In genomic region chr12:108724054-108724889, GRCh38 we compare ENCODE assay signal across 8 cellular contexts. TPM values are rescaled to one million over a fixed set of nuclear protein-coding genes. Genes with fewer than 3 reads are reported as not detected.
DNase-seq lines count a peak whose midpoint lies in the region; ATAC-seq and TF ChIP-seq lines count a peak whose summit lies in the region.

No MANE protein-coding gene starts in this region.

- H3K27me3 ChIP-seq in ACC112 (ENCODE audit: insufficient read depth, low read length) (no peaks in the 10 kb centered on the region), adrenal gland (no peaks in the 10 kb centered on the region), lower lobe of right lung (ENCODE audit: low read depth) (no peaks in the 10 kb centered on the region)

- no peak overlapping the region for H2AFZ ChIP-seq in ACC112 (ENCODE audit: low read length, unreplicated experiment)

- intact Hi-C loops in adrenal gland (cut with DNase I) (no loop called here), lower lobe of right lung (cut with DNase I) (no loop called here)

- H3K27ac Mint-ChIP-seq in IgD-negative memory B cell, result peak overlapping the region; percentile 26 to 67 (median 32)

- peak in 3 of 7 donors; percentile 25 to 42 (median 39) for DNase-seq in adrenal gland
- no peak for DNase-seq in lower lobe of right lung
- no peak for DNase-seq in HPDE6-E6E7 (ENCODE audit: extremely low spot score)

- TF ChIP-seq CTCF in adrenal gland (IDR thresholded peaks at IDR 0.05) (no peak), lower lobe of right lung (IDR thresholded peaks at IDR 0.05) (no peak)

- no peaks in the 10 kb centered on the region for H3K27me3 Mint-ChIP-seq in IgD-negative memory B cell

- ATAC-seq in lower lobe of right lung (peak; percentile 70 to 81), GM21360 (IDR thresholded peaks at IDR 0.05; ENCODE audit: unreplicated experiment) (no peak), GM18873 (IDR thresholded peaks at IDR 0.05; ENCODE audit: low FRiP score, unreplicated experiment) (no peak), HG03159 (IDR thresholded peaks at IDR 0.05; ENCODE audit: unreplicated experiment) (no peak)

- H3K27ac ChIP-seq in ACC112 (ENCODE audit: low read depth, low read length) (peak overlapping the region; percentile 98), adrenal gland (peak overlapping the region in 3 of 5 donors; percentile 34 to 69 (median 66)), lower lobe of right lung (peak overlapping the region; percentile 72)

- 57 to 78% (median 68%) methylated on average over 3 of the region's 3 CpGs for WGBS in adrenal gland, 4 donors

- H3K4me1 Mint-ChIP-seq in IgD-negative memory B cell, result peaks cover 45 to 59% (median 48%) of the 10 kb centered on the region in 3 donors

- H3K79me2 ChIP-seq in ACC112 (ENCODE audit: control insufficient read depth, insufficient read depth, low read length, unreplicated experiment), result peaks cover 96% of the 10 kb centered on the region

- H3K4me3 Mint-ChIP-seq in IgD-negative memory B cell, result peak overlapping the region in 1 of 4 donors; percentile 34

- no peaks in the 10 kb centered on the region for H3K9me3 ChIP-seq in adrenal gland (replicated peaks in 1 of 3)
- no peaks in the 10 kb centered on the region for H3K9me3 ChIP-seq in lower lobe of right lung

- H3K36me3 ChIP-seq in ACC112 (ENCODE audit: insufficient read depth, low read length) (peaks cover 16% of the 10 kb centered on the region; the same call in 1 of the 2 replicates), adrenal gland (replicated peaks in 1 of 2) (no peaks in the 10 kb centered on the region), lower lobe of right lung (no peaks in the 10 kb centered on the region)

- no peaks in the 10 kb centered on the region for H3K9me3 Mint-ChIP-seq in IgD-negative memory B cell

- no peaks in the 10 kb centered on the region for H3K36me3 Mint-ChIP-seq in IgD-negative memory B cell

- TF ChIP-seq POLR2A in adrenal gland (IDR thresholded peaks at IDR 0.05), result no peak

- H3K4me1 ChIP-seq in ACC112 (ENCODE audit: control insufficient read depth, insufficient read depth, low read length, unreplicated experiment) (peaks cover 83% of the 10 kb centered on the region), adrenal gland (replicated peaks in 1 of 2) (peaks cover 0 to 53% of the 10 kb centered on the region in 2 donors), lower lobe of right lung (peaks cover 86% of the 10 kb centered on the region)

- H3K4me3 ChIP-seq in ACC112 (ENCODE audit: low read depth, low read length), result peak overlapping the region; percentile 51
- H3K4me3 ChIP-seq in adrenal gland, result no peak overlapping the region
- H3K4me3 ChIP-seq in lower lobe of right lung, result no peak overlapping the region

RNA-seq across cellular contexts. Expression of gene CORO1C, which starts 7.0 kb away (rescaled TPM):
- polyA plus RNA-seq in IgD-negative memory B cell, result 71.8 TPM
- 100 to 1,000 TPM in 2 of 8 donors, 10 to 100 TPM in 6; 57.3 to 124 (median 84.8) TPM for total RNA-seq in adrenal gland
- 10 to 100 TPM; 17.4 to 57.1 (median 32.3) TPM for polyA plus RNA-seq in adrenal gland
- total RNA-seq in lower lobe of right lung, result 307 TPM

Comparison
In these comparisons a context has a peak if more than half of its experiments do, and no peak if none do; other contexts are left out.
1. ATAC-seq: peak in lower lobe of right lung (2 of 2); none in GM21360 (single experiment), GM18873 (single experiment) and HG03159 (single experiment).
2. Peak in every context shown above with its lines, with median percentiles within 50 percentile points of each other: H3K27ac ChIP-seq.